18 cellular contexts compared by ENCODE assay signal in genomic region chr10:80526742-80527141, GRCh38. TPM values are rescaled to one million over a fixed set of nuclear protein-coding genes. Genes with fewer than 3 reads are reported as not detected.
A peak's percentile ranks its signal among the peaks of the same experiment; 100 is the strongest.
DNase-seq lines count a peak whose midpoint lies in the region; ATAC-seq, FAIRE-seq and TF ChIP-seq lines count a peak whose summit lies in the region.
"Had no signal": no experiment of that assay in that cellular context is flagged by ENCODE, and none has a peak within 500 bp of the region (broad histone marks: within the 10 kb centered on the region; RNA-seq: fewer than 3 reads in every experiment).

No MANE protein-coding gene starts in this region.

- no peak overlapping the region for H3K4me3 ChIP-seq in NB4 (ENCODE audit: low read depth, low read length)
- no peak overlapping the region for H3K4me3 ChIP-seq in effector memory CD4-positive, alpha-beta T cell (ENCODE audit: insufficient read depth, low read depth, low read length, poor library complexity, severe bottlenecking)
- H3K4me3 ChIP-seq in HepG2 (replicated peaks in 1 of 3; ENCODE audit: insufficient read depth in 1 of 3, low read depth in 2 of 3, low read length in 3 of 3) = no peak overlapping the region
- H3K4me3 ChIP-seq: cardiac muscle cell, right lobe of liver had no signal

- TF ChIP-seq CTCF in NB4 (IDR thresholded peaks at IDR 0.05; ENCODE audit: low read depth, low read length) (no peak), HepG2 (CRISPR knock-in tag; IDR thresholded peaks at IDR 0.05) (no peak)

- CTCF ChIA-PET in activated naive CD4-positive, alpha-beta T cell treated with anti-CD3 and anti-CD28 coated beads, Interleukin-2, amount 10 ng/mL, durations not matched to agents 7 days and 5 days (lab: Charles Lee) = interaction anchor here (0.9 to 2.3 kb wide), 3 partner anchors 16 to 82 kb away, joined by 6 to 10 read pairs (median 6); no protein-coding TSS in a partner anchor
- CTCF ChIA-PET in HepG2 (lab: Yijun Ruan, JAX; ENCODE audit: low intra/inter-chr PET ratio, low total read pairs) = no interaction called here

- H2AFZ ChIP-seq in HepG2 (ENCODE audit: low read length) = no peak overlapping the region

- peaks cover 43% of the 10 kb centered on the region for H3K36me3 Mint-ChIP-seq in activated naive CD4-positive, alpha-beta T cell treated with anti-CD3 and anti-CD28 coated beads, Interleukin-2, amount 10 ng/mL, durations not matched to agents 7 days and 5 days

- H3K36me3 ChIP-seq in effector memory CD4-positive, alpha-beta T cell (ENCODE audit: control insufficient read depth, insufficient read depth, low read length) = no peaks in the 10 kb centered on the region
- no peaks in the 10 kb centered on the region for H3K36me3 ChIP-seq in HepG2 (replicated peaks in 1 of 2; ENCODE audit: control insufficient read depth in 1 of 2, insufficient read depth in 2 of 2, low read length in 2 of 2)
- H3K36me3 ChIP-seq: cardiac muscle cell, right lobe of liver had no signal

- TF ChIP-seq RAD21 in HepG2 (CRISPR knock-in tag; IDR thresholded peaks at IDR 0.05) = no peak

- H3K27me3 Mint-ChIP-seq in activated naive CD4-positive, alpha-beta T cell treated with anti-CD3 and anti-CD28 coated beads, Interleukin-2, amount 10 ng/mL, durations not matched to agents 7 days and 5 days = no peaks in the 10 kb centered on the region
- H3K27me3 Mint-ChIP-seq in stimulated activated naive CD8-positive, alpha-beta T cell treated with anti-CD3 and anti-CD28 coated beads, Interleukin-15, amount 100 ng/mL, for 72 hours = no peaks in the 10 kb centered on the region

- peaks cover 47% of the 10 kb centered on the region for H3K4me1 ChIP-seq in effector memory CD4-positive, alpha-beta T cell (ENCODE audit: control insufficient read depth, insufficient read depth, low read length, poor library complexity, severe bottlenecking)
- peaks cover 15% of the 10 kb centered on the region for H3K4me1 ChIP-seq in HepG2 (ENCODE audit: insufficient read depth, low read length)
- H3K4me1 ChIP-seq: right lobe of liver had no signal

- peak overlapping the region; percentile 20 for H3K27ac ChIP-seq in effector memory CD4-positive, alpha-beta T cell (ENCODE audit: insufficient read depth, low read length, poor library complexity, severe bottlenecking)
- H3K27ac ChIP-seq in HepG2 (ENCODE audit: extremely low read length, insufficient read depth, low read length) = no peak overlapping the region
- H3K27ac ChIP-seq: cardiac muscle cell, right lobe of liver had no signal

- H3K9ac ChIP-seq in HepG2 (ENCODE audit: insufficient read depth, low read depth, low read length) = no peak overlapping the region

- peaks cover 92% of the 10 kb centered on the region for H3K4me1 Mint-ChIP-seq in activated naive CD4-positive, alpha-beta T cell treated with anti-CD3 and anti-CD28 coated beads, Interleukin-2, amount 10 ng/mL, durations not matched to agents 7 days and 5 days
- peaks cover 96% of the 10 kb centered on the region for H3K4me1 Mint-ChIP-seq in stimulated activated naive CD8-positive, alpha-beta T cell treated with anti-CD3 and anti-CD28 coated beads, Interleukin-15, amount 100 ng/mL, for 72 hours

- no peak for FAIRE-seq in HepG2 (lab: Jason Lieb, UNC)

- peak overlapping the region; percentile 84 for H3K27ac Mint-ChIP-seq in activated naive CD4-positive, alpha-beta T cell treated with anti-CD3 and anti-CD28 coated beads, Interleukin-2, amount 10 ng/mL, durations not matched to agents 7 days and 5 days
- peak overlapping the region; percentile 53 to 81 for H3K27ac Mint-ChIP-seq in stimulated activated naive CD8-positive, alpha-beta T cell treated with anti-CD3 and anti-CD28 coated beads, Interleukin-15, amount 100 ng/mL, for 72 hours

- H3K9me3 Mint-ChIP-seq in activated naive CD4-positive, alpha-beta T cell treated with anti-CD3 and anti-CD28 coated beads, Interleukin-2, amount 10 ng/mL, durations not matched to agents 7 days and 5 days = no peaks in the 10 kb centered on the region
- H3K9me3 Mint-ChIP-seq in stimulated activated naive CD8-positive, alpha-beta T cell treated with anti-CD3 and anti-CD28 coated beads, Interleukin-15, amount 100 ng/mL, for 72 hours = no peaks in the 10 kb centered on the region

- no peak overlapping the region for H3K4me2 ChIP-seq in HepG2 (ENCODE audit: low read depth, low read length)

- H3K4me3 Mint-ChIP-seq in activated naive CD4-positive, alpha-beta T cell treated with anti-CD3 and anti-CD28 coated beads, Interleukin-2, amount 10 ng/mL, durations not matched to agents 7 days and 5 days = peak overlapping the region; percentile 16
- H3K4me3 Mint-ChIP-seq in stimulated activated naive CD8-positive, alpha-beta T cell treated with anti-CD3 and anti-CD28 coated beads, Interleukin-15, amount 100 ng/mL, for 72 hours = peak overlapping the region; percentile 32 to 60

- 0 out of 2 replicates have a peak, but pooled peaks cover 2% of the 10 kb centered on the region for H4K20me1 ChIP-seq in HepG2 (ENCODE audit: insufficient read depth, low read length)

- POLR2A ChIA-PET in HepG2 (lab: Yijun Ruan, JAX) = no interaction called here

- ATAC-seq in stimulated activated naive CD8-positive, alpha-beta T cell treated with anti-CD3 and anti-CD28 coated beads, Interleukin-15, amount 100 ng/mL, for 72 hours = no peak
- ATAC-seq in HepG2 = no peak
- ATAC-seq in HG03280 (IDR thresholded peaks at IDR 0.05; ENCODE audit: unreplicated experiment) = no peak
- ATAC-seq: HCT116 had no signal

- intact Hi-C loops in HepG2 (cut with micrococcal nuclease; ENCODE audit: unreplicated experiment) = no loop called here

- TF ChIP-seq POLR2A in NB4 (IDR thresholded peaks at IDR 0.05; ENCODE audit: extremely low read depth, insufficient read length) (no peak), HepG2 (IDR thresholded peaks at IDR 0.05; ENCODE audit: insufficient read depth in 1 of 2, low read depth in 2 of 2, low read length in 2 of 2) (no peak)

- no peaks in the 10 kb centered on the region for H3K27me3 ChIP-seq in effector memory CD4-positive, alpha-beta T cell (replicated peaks; ENCODE audit: control insufficient read depth, insufficient read depth, low read length, poor library complexity, severe bottlenecking)
- H3K27me3 ChIP-seq in HepG2 (ENCODE audit: control insufficient read depth in 1 of 2, insufficient read depth in 2 of 2, low read length in 2 of 2) = no peaks in the 10 kb centered on the region; a peak in 2 of 5 replicates
- H3K27me3 ChIP-seq: cardiac muscle cell, right lobe of liver had no signal

- no peak for DNase-seq in activated naive CD4-positive, alpha-beta T cell treated with anti-CD3 and anti-CD28 coated beads, Interleukin-2, amount 10 ng/mL, durations not matched to agents 7 days and 5 days
- no peak for DNase-seq in activated naive CD4-positive, alpha-beta T cell treated with anti-CD3 and anti-CD28 coated beads, Interleukin-2, amount 50 U/mL, for 16 hours
- peak; percentile 1 for DNase-seq in NB4 (ENCODE audit: low read depth)
- no peak for DNase-seq in effector memory CD4-positive, alpha-beta T cell
- DNase-seq in stimulated activated naive CD8-positive, alpha-beta T cell treated with anti-CD3 and anti-CD28 coated beads, Interleukin-15, amount 100 ng/mL, for 72 hours = no peak
- DNase-seq in HepG2 (ENCODE audit: low spot score) = no peak
- no peak for DNase-seq in SW480 (ENCODE audit: low spot score)
- DNase-seq: activated CD8-positive, alpha-beta memory T cell treated with anti-CD3 and anti-CD28 coated beads for 24 hours; DMS 273 treated with DMSO at 0.1 percent for 48 hours; islet precursor cell; NCI-H187 treated with DMSO at 0.1 percent for 48 hours; NCI-H446 treated with DMSO at 0.1 percent for 48 hours; right lobe of liver; SHP77 treated with DMSO at 0.1 percent for 48 hours had no signal

- in situ Hi-C loops in HepG2 (cut with HindIII; ENCODE audit: extremely low pct_ligation_motif_present, low pct_unique_long_range_greater_than_20kb) = no loop called here

- no peaks in the 10 kb centered on the region for H3K79me2 ChIP-seq in HepG2 (ENCODE audit: insufficient read depth, low read length)

- TF ChIP-seq EP300 in HepG2 (IDR thresholded peaks at IDR 0.05; ENCODE audit: low read depth in 2 of 2, low read length in 2 of 2) = no peak
- no peak for TF ChIP-seq EP300 in HepG2 (CRISPR knock-in tag; IDR thresholded peaks at IDR 0.05; ENCODE audit: borderline replicate concordance)

- no peaks in the 10 kb centered on the region for H3K9me3 ChIP-seq in effector memory CD4-positive, alpha-beta T cell (ENCODE audit: control insufficient read depth, low read length)
- H3K9me3 ChIP-seq in HepG2 (ENCODE audit: low read length) = no peaks in the 10 kb centered on the region
- H3K9me3 ChIP-seq: right lobe of liver had no signal

- BruUV-seq in HepG2 (replicated peaks; lab: Mats Ljungman, UMichigan) = no TSS peak

- 14% methylated on average over 2 of the region's 6 CpGs for WGBS in HepG2 (ENCODE audit: low lambda C conversion rate)

TF ChIP-seq in HepG2, 621 proteins besides CTCF, POLR2A, EP300 and RAD21 (continues in another document):
- no peak for TF ChIP-seq PHF5A (CRISPR knock-in tag; IDR thresholded peaks at IDR 0.05; ENCODE audit: low read depth, unreplicated experiment)
- TF ChIP-seq SRY (CRISPR knock-in tag; IDR thresholded peaks at IDR 0.05) = no peak

RNA-seq across cellular contexts. Expression of gene SH2D4B, which starts 11.0 kb away (rescaled TPM):
- total RNA-seq in HepG2 (2016; rRNA removed; fragmentation: Illumina TruSeq; extraction: Trizol) = not detected in 2 replicates
- total RNA-seq in HepG2 (2016; cell fraction: cytosol; rRNA removed; fragmentation: Illumina TruSeq; extraction: Trizol; ENCODE audit: low read depth) = 0.09 TPM in 1 of 2 replicates, not detected in the other
- total RNA-seq in HepG2 (2016; cell fraction: insoluble cytoplasmic fraction; rRNA removed; fragmentation: Illumina TruSeq; extraction: Trizol) = not detected in 2 replicates
- not detected in 2 replicates for total RNA-seq in HepG2 (2016; cell fraction: membrane; rRNA removed; fragmentation: Illumina TruSeq; extraction: Trizol)
- total RNA-seq in HepG2 (2016; cell fraction: nucleus; rRNA removed; fragmentation: Illumina TruSeq; extraction: Trizol) = 0.09 TPM in 1 of 2 replicates, not detected in the other
- not detected in 2 replicates for polyA plus RNA-seq in HepG2 (2011; rRNA removed)
- not detected in 2 replicates for polyA plus RNA-seq in HepG2 (2011; cell fraction: cytosol; rRNA removed)
- polyA plus RNA-seq in HepG2 (2011; cell fraction: nucleus; rRNA removed) = 0.03 TPM in 1 of 2 replicates, not detected in the other
- polyA plus RNA-seq in HepG2 (2012) = not detected in 2 replicates
- polyA plus RNA-seq in HepG2 (2016; cell fraction: cytosol; fragmentation: Illumina TruSeq; extraction: Trizol; ENCODE audit: low read depth) = not detected in 2 replicates
- not detected in 2 replicates for polyA plus RNA-seq in HepG2 (2016; cell fraction: insoluble cytoplasmic fraction; fragmentation: Illumina TruSeq; extraction: Trizol; ENCODE audit: low read depth)
- polyA plus RNA-seq in HepG2 (2016; cell fraction: membrane; fragmentation: Illumina TruSeq; extraction: Trizol; ENCODE audit: low read depth) = not detected in 2 replicates
- polyA plus RNA-seq in HepG2 (2016; cell fraction: nucleus; fragmentation: Illumina TruSeq; extraction: Trizol; ENCODE audit: insufficient read depth, low read depth) = not detected in 2 replicates
- 0.04 and 0.12 TPM in 2 replicates for polyA minus RNA-seq in HepG2 (2011; rRNA and poly(A)+ RNA removed; ENCODE audit: low replicate concordance)
- polyA minus RNA-seq in HepG2 (2011; cell fraction: cytosol; rRNA and poly(A)+ RNA removed) = not detected in 2 replicates
- not detected in 2 replicates for polyA minus RNA-seq in HepG2 (2011; cell fraction: nucleus; rRNA and poly(A)+ RNA removed)
- total RNA-seq: cardiac muscle cell, fibroblast of lung, right lobe of liver had no signal
- polyA plus RNA-seq: cardiac muscle cell, fibroblast of lung had no signal
